30 cellular contexts compared by ENCODE assay signal in genomic region chr6:40205801-40206200, GRCh38.
DNase-seq lines count a peak whose midpoint lies in the region; ATAC-seq, FAIRE-seq and TF ChIP-seq lines count a peak whose summit lies in the region.
"Had no signal": no experiment of that assay in that cellular context is flagged by ENCODE, and none has a peak within 500 bp of the region (broad histone marks: within the 10 kb centered on the region; RNA-seq: fewer than 3 reads in every experiment).

No MANE protein-coding gene starts in this region.

- H4K20me1 ChIP-seq in H1 (replicated peaks in 1 of 2; ENCODE audit: control insufficient read depth in 1 of 2, insufficient read depth in 2 of 2, low read length in 2 of 2): no peaks in the 10 kb centered on the region
- H4K20me1 ChIP-seq: BLaER1; BLaER1 treated with 17β-estradiol and CSF1 and Interleukin-3, amounts not matched to agents 10 nM and 100 nM had no signal

- no peak overlapping the region for H3K23ac ChIP-seq in H1 (ENCODE audit: insufficient read length)

- peak overlapping the region; percentile 11; the same call in 1 of the 2 replicates for H2BK12ac ChIP-seq in H1 (ENCODE audit: low read depth, low read length)

- 94% methylated on average over 3 of the region's 3 CpGs; no CpG with 5 or more reads in 1 of the 2 experiments for WGBS in H1 (ENCODE audit: extremely low coverage in 1 of 2, insufficient coverage in 1 of 2, insufficient read length in 1 of 2, insufficient replicate concordance in 2 of 2, low coverage in 1 of 2, low lambda C conversion rate in 2 of 2, missing lambda C conversion rate in 1 of 2), 2 experiments

- no peak overlapping the region for H4K91ac ChIP-seq in H1 (replicated peaks; ENCODE audit: insufficient read length, low read length)

- no peak overlapping the region for H2BK20ac ChIP-seq in H1 (ENCODE audit: low read length)

- no peak overlapping the region for H3K4ac ChIP-seq in H1 (replicated peaks; ENCODE audit: insufficient read length, low read depth, low read length)

- POLR2A ChIA-PET in H1 (lab: Charles Lee; ENCODE audit: partially characterized antibody): no interaction called here

- no peak for ATAC-seq in stimulated activated naive CD8-positive, alpha-beta T cell treated with anti-CD3 and anti-CD28 coated beads, Interleukin-15, Interleukin-2, amounts not matched to agents 100 U/mL and 50 U/mL, for 24 hours
- ATAC-seq: A549; CD8-positive, alpha-beta T cell had no signal

- H3K23me2 ChIP-seq in H1 (ENCODE audit: low read depth, low read length): no peaks in the 10 kb centered on the region

- no peak overlapping the region for H3K27ac ChIP-seq in H1 (ENCODE audit: low read depth, low read length)
- H3K27ac ChIP-seq: 22Rv1; A549; BLaER1; BLaER1 treated with 17β-estradiol and CSF1 and Interleukin-3, amounts not matched to agents 10 nM and 100 nM; C4-2B had no signal

- no peak overlapping the region for H2BK5ac ChIP-seq in H1 (ENCODE audit: low read depth, low read length)

- peaks cover 0 to 3% of the 10 kb centered on the region in 2 experiments; a peak in 2 of 4 replicates for H3K9me3 ChIP-seq in H1 (ENCODE audit: insufficient read depth in 2 of 2, low read depth in 1 of 2, low read length in 1 of 2)
- H3K9me3 ChIP-seq: A549, BE2C, Caco-2 had no signal

- TF ChIP-seq POLR2A in H1 (IDR thresholded peaks at IDR 0.05; ENCODE audit: control extremely low read depth in 1 of 2, low read depth in 2 of 2, low read length in 2 of 2): no peak

- no peak overlapping the region for H3K18ac ChIP-seq in H1 (ENCODE audit: extremely low read depth, low read length)

- H2BK15ac ChIP-seq in H1 (ENCODE audit: low read length): no peak overlapping the region

- no peak overlapping the region for H3K9ac ChIP-seq in H1 (replicated peaks in 1 of 4; ENCODE audit: extremely low read depth in 1 of 4, low read depth in 3 of 4, low read length in 3 of 4)
- H3K9ac ChIP-seq: BLaER1; BLaER1 treated with 17β-estradiol and CSF1 and Interleukin-3, amounts not matched to agents 10 nM and 100 nM had no signal

- in situ Hi-C loops in ACHN (cut with HindIII; ENCODE audit: low pct_ligation_motif_present, low pct_unique_long_range_greater_than_20kb, low sequenced_read_pairs): no loop called here

- no peak overlapping the region for H2AK5ac ChIP-seq in H1 (ENCODE audit: low read depth, low read length)

- H4K8ac ChIP-seq in H1 (ENCODE audit: extremely low read depth, insufficient read depth, low read length): no peak overlapping the region; the same call in 1 of the 2 replicates

- FAIRE-seq in H1 (lab: Jason Lieb, UNC): no peak
- FAIRE-seq: A204.1, A549, D721Med had no signal

- TF ChIP-seq EP300 in H1 (IDR thresholded peaks at IDR 0.05; ENCODE audit: borderline replicate concordance in 1 of 2, low read depth in 2 of 2, low read length in 2 of 2): no peak

- DNase-seq in H1 (ENCODE audit: low read depth in 1 of 2, low spot score in 2 of 2) (no peak), islet precursor cell (peak; percentile 42), ACHN (no peak)
- DNase-seq in stimulated activated naive CD8-positive, alpha-beta T cell treated with anti-CD3 and anti-CD28 coated beads, Interleukin-15, Interleukin-2, amounts not matched to agents 100 U/mL and 50 U/mL, for 24 hours: no peak
- DNase-seq: 8988T; AML-193; BE2C; C1 segment of cervical spinal cord; Caco-2; Calu3; CD4-positive, alpha-beta memory T cell; CD4-positive, alpha-beta T cell; CD4-positive, CD25-positive, alpha-beta regulatory T cell; CD8-positive, alpha-beta memory T cell; CD8-positive, alpha-beta T cell; COR-L47; DMS 273 treated with DMSO at 0.1 percent for 48 hours; DMS153; DMS53; DMS79; DMS79 treated with DMSO at 0.1 percent for 48 hours; DND-41; EL had no signal

- no peak overlapping the region for H3K56ac ChIP-seq in H1 (replicated peaks; ENCODE audit: insufficient read length, low read depth, low read length)

- H2AFZ ChIP-seq in H1 (ENCODE audit: low read length): no peak overlapping the region

- CTCF ChIA-PET in H1 (lab: Charles Lee; ENCODE audit: partially characterized antibody): interaction anchor here (0.5 to 3.1 kb wide), 3 partner anchors 10 to 343 kb away, joined by 3 to 18 read pairs (median 4); no protein-coding TSS in a partner anchor

- no peak for TF ChIP-seq RAD21 in H1 (IDR thresholded peaks at IDR 0.05 in 1 of 2, conservative IDR thresholded peaks at IDR 0.05 in 1 of 2; ENCODE audit: low read depth in 2 of 2, low read length in 2 of 2)

- no peaks in the 10 kb centered on the region for H3K79me2 ChIP-seq in H1 (ENCODE audit: control insufficient read depth in 1 of 2, insufficient read depth in 2 of 2, low read length in 2 of 2)

- no peak overlapping the region for H3K14ac ChIP-seq in H1 (ENCODE audit: insufficient read length)

- H4K5ac ChIP-seq in H1 (ENCODE audit: insufficient read length, low read depth, low read length): no peak overlapping the region

- H3K4me2 ChIP-seq in H1 (ENCODE audit: insufficient read depth in 1 of 2, low read depth in 2 of 2, low read length in 2 of 2): no peak overlapping the region
- H3K4me2 ChIP-seq: A549; BLaER1; BLaER1 treated with 17β-estradiol and CSF1 and Interleukin-3, amounts not matched to agents 10 nM and 100 nM had no signal

- H3K4me1 ChIP-seq in H1 (replicated peaks in 1 of 4; ENCODE audit: control insufficient read depth in 3 of 4, insufficient read depth in 4 of 4, low read length in 3 of 4): peaks cover 0 to 3% (median under 1%) of the 10 kb centered on the region in 4 experiments; a peak in 2 of 7 replicates
- H3K4me1 ChIP-seq: A549, BE2C, Caco-2 had no signal

- H2BK120ac ChIP-seq in H1 (replicated peaks; ENCODE audit: low read depth, low read length): no peak overlapping the region

- TF ChIP-seq CTCF in H1 (IDR thresholded peaks at IDR 0.05; ENCODE audit: control extremely low read depth in 1 of 3, insufficient read depth in 1 of 3, low read depth in 1 of 3, low read length in 3 of 3): no peak

- no peaks in the 10 kb centered on the region for H3K79me1 ChIP-seq in H1 (ENCODE audit: low read depth, low read length)

- no peaks in the 10 kb centered on the region for H3K27me3 ChIP-seq in H1 (replicated peaks in 1 of 4; ENCODE audit: control insufficient read depth in 3 of 4, extremely low read depth in 1 of 4, insufficient read depth in 3 of 4, low read length in 3 of 4)
- H3K27me3 ChIP-seq: BE2C; BLaER1; BLaER1 treated with 17β-estradiol and CSF1 and Interleukin-3, amounts not matched to agents 10 nM and 100 nM had no signal

- H3K36me3 ChIP-seq in H1 (ENCODE audit: control insufficient read depth in 2 of 4, insufficient read depth in 4 of 4, low read length in 3 of 4): no peaks in the 10 kb centered on the region
- H3K36me3 ChIP-seq: BE2C; BLaER1; BLaER1 treated with 17β-estradiol and CSF1 and Interleukin-3, amounts not matched to agents 10 nM and 100 nM had no signal

- H3K4me3 ChIP-seq in H1 (ENCODE audit: extremely low read depth in 1 of 4, insufficient read depth in 2 of 4, low read depth in 3 of 4, low read length in 4 of 4): no peak overlapping the region
- H3K4me3 ChIP-seq: A549; BLaER1; BLaER1 treated with 17β-estradiol and CSF1 and Interleukin-3, amounts not matched to agents 10 nM and 100 nM had no signal

TF ChIP-seq in H1, 55 proteins besides CTCF, POLR2A, EP300 and RAD21:
- TF ChIP-seq EGR1 (IDR thresholded peaks at IDR 0.05; ENCODE audit: borderline replicate concordance, low read depth, low read length) (no peak), CTBP2 (IDR thresholded peaks at IDR 0.05; ENCODE audit: borderline replicate concordance, insufficient read depth, insufficient read length, low read length) (no peak), SIRT6 (IDR thresholded peaks at IDR 0.05; ENCODE audit: low read length) (no peak), BACH1 (IDR thresholded peaks at IDR 0.05; ENCODE audit: low read length) (no peak), CBX8 (IDR thresholded peaks at IDR 0.05; ENCODE audit: borderline replicate concordance, low read depth, low read length) (no peak), ATF3 (IDR thresholded peaks at IDR 0.05; ENCODE audit: insufficient read depth, low read depth, low read length) (no peak), TCF12 (IDR thresholded peaks at IDR 0.05; ENCODE audit: low read depth, low read length) (no peak), POU5F1 (IDR thresholded peaks at IDR 0.05; ENCODE audit: low read depth, low read length) (no peak), KDM4A (IDR thresholded peaks at IDR 0.05; ENCODE audit: low read depth, low read length, severe bottlenecking) (no peak), BRCA1 (IDR thresholded peaks at IDR 0.05; ENCODE audit: low read depth, low read length) (no peak), MAFK (IDR thresholded peaks at IDR 0.05; ENCODE audit: low read depth, low read length) (no peak), SRF (IDR thresholded peaks at IDR 0.05; ENCODE audit: low read depth, low read length) (no peak), SP1 (IDR thresholded peaks at IDR 0.05; ENCODE audit: low read depth, low read length) (no peak), CEBPB (IDR thresholded peaks at IDR 0.05; ENCODE audit: low read depth, low read length) (no peak)
